ENCODE assay signal across 19 cellular contexts in genomic region chr22:44693756-44694155, GRCh38. TPM values are rescaled to one million over a fixed set of nuclear protein-coding genes. Genes with fewer than 3 reads are reported as not detected.
A peak's percentile ranks its signal among the peaks of the same experiment; 100 is the strongest.
DNase-seq lines count a peak whose midpoint lies in the region; ATAC-seq lines count a peak whose summit lies in the region.
"Had no signal": no experiment of that assay in that cellular context is flagged by ENCODE, and none has a peak within 500 bp of the region (broad histone marks: within the 10 kb centered on the region; RNA-seq: fewer than 3 reads in every experiment).

No MANE protein-coding gene starts in this region.

- no peak overlapping the region for H3K18ac ChIP-seq in neuronal stem cell (ENCODE audit: low read length)

- H3K27me3 Mint-ChIP-seq in T-helper 17 cell = no peaks in the 10 kb centered on the region
- H3K27me3 Mint-ChIP-seq: CD4-positive, alpha-beta T cell had no signal

- H3K14ac ChIP-seq in neuronal stem cell (ENCODE audit: low read length) = no peak overlapping the region

- no peak overlapping the region for H3K27ac ChIP-seq in neuronal stem cell (replicated peaks; ENCODE audit: low read length)

- no peak overlapping the region for H2BK120ac ChIP-seq in neuronal stem cell (ENCODE audit: low read depth, low read length)

- DNase-seq in DMS153 (lab: John Stamatoyannopoulos, UW) (peak; percentile 28), DMS153 treated with DMSO at 0.1 percent for 48 hours (lab: John Stamatoyannopoulos, UW; ENCODE audit: unreplicated experiment) (no peak), NCI-H2029 treated with DMSO at 0.1 percent for 48 hours (lab: John Stamatoyannopoulos, UW) (peak; percentile 41), SHP77 treated with DMSO at 0.1 percent for 48 hours (lab: John Stamatoyannopoulos, UW) (peak; percentile 39), neuronal stem cell (ENCODE audit: low spot score) (no peak), T-helper 17 cell (no peak), glomerular visceral epithelial cell (ENCODE audit: extremely low spot score) (no peak)
- DNase-seq: 8988T; BE2C; CD4-positive, alpha-beta T cell; HFFc6; MG63; NCI-H1105 treated with DMSO at 0.1 percent for 48 hours; NCI-H1930; SK-N-SH; T-helper 1 cell had no signal

- H4K91ac ChIP-seq in neuronal stem cell (ENCODE audit: low read depth, low read length, poor library complexity) = no peak overlapping the region

- no peak overlapping the region for H4K8ac ChIP-seq in neuronal stem cell (ENCODE audit: low read depth, low read length)

- H3K9me3 ChIP-seq in neuronal stem cell (replicated peaks in 1 of 2; ENCODE audit: control insufficient read depth in 2 of 2, insufficient read depth in 1 of 2, low read depth in 1 of 2, low read length in 2 of 2) (no peaks in the 10 kb centered on the region), T-helper 17 cell (ENCODE audit: control insufficient read depth, low read length, poor library complexity, severe bottlenecking) (no peaks in the 10 kb centered on the region)
- H3K9me3 ChIP-seq: BE2C, MG63, SK-N-SH had no signal

- H3K23ac ChIP-seq in neuronal stem cell (ENCODE audit: low read depth, low read length, poor library complexity) = no peak overlapping the region

- H3K27me3 ChIP-seq in neuronal stem cell (ENCODE audit: control insufficient read depth in 3 of 3, insufficient read depth in 3 of 3, low read depth in 1 of 3, low read length in 3 of 3) = peaks cover 0 to 3% (median 0%) of the 10 kb centered on the region in 3 experiments
- H3K27me3 ChIP-seq: BE2C, MG63 had no signal

- H3K36me3 Mint-ChIP-seq in T-helper 17 cell (ENCODE audit: low read depth) = no peaks in the 10 kb centered on the region

- H3K4me3 Mint-ChIP-seq in T-helper 17 cell = no peak overlapping the region
- H3K4me3 Mint-ChIP-seq: CD4-positive, alpha-beta T cell; HFFc6 had no signal

- H2BK12ac ChIP-seq in neuronal stem cell (ENCODE audit: low read length) = no peak overlapping the region

- H3K27ac Mint-ChIP-seq in T-helper 17 cell = no peak overlapping the region
- H3K27ac Mint-ChIP-seq: CD4-positive, alpha-beta T cell; HFFc6 had no signal

- no peaks in the 10 kb centered on the region for H3K79me1 ChIP-seq in neuronal stem cell (ENCODE audit: low read depth, low read length)

- no peak overlapping the region for H3K4ac ChIP-seq in neuronal stem cell (ENCODE audit: low read length)

- H3K4me3 ChIP-seq in neuronal stem cell (ENCODE audit: low read length in 2 of 2) = no peak overlapping the region
- H3K4me3 ChIP-seq: MG63 had no signal

- no peak for ATAC-seq in HG02852 (IDR thresholded peaks at IDR 0.05; ENCODE audit: unreplicated experiment)
- no peak for ATAC-seq in T-helper 17 cell
- ATAC-seq: Panc1 had no signal

- no peak overlapping the region for H2BK15ac ChIP-seq in neuronal stem cell (ENCODE audit: low read length)

- WGBS in neuronal stem cell (ENCODE audit: extremely low coverage in 2 of 2, insufficient read length in 2 of 2, insufficient replicate concordance in 1 of 2), 2 donors = no CpG with 5 or more reads among the region's 9 CpGs

- no peak overlapping the region for H2AFZ ChIP-seq in neuronal stem cell (ENCODE audit: low read length)

- H3K36me3 ChIP-seq in neuronal stem cell (replicated peaks in 1 of 2; ENCODE audit: control insufficient read depth in 2 of 2, insufficient read depth in 2 of 2, low read length in 2 of 2) = no peaks in the 10 kb centered on the region
- H3K36me3 ChIP-seq: BE2C, MG63 had no signal

- H2BK5ac ChIP-seq in neuronal stem cell (ENCODE audit: low read length) = no peak overlapping the region

- no peak overlapping the region for H3K4me2 ChIP-seq in neuronal stem cell (ENCODE audit: insufficient read depth, low read length, poor library complexity, severe bottlenecking)
- H3K4me2 ChIP-seq: SK-N-SH had no signal

- H3K9ac ChIP-seq in neuronal stem cell (ENCODE audit: low read depth, low read length, poor library complexity) = peak overlapping the region; percentile 30
- H3K9ac ChIP-seq: SK-N-SH had no signal

- H2AK5ac ChIP-seq in neuronal stem cell (ENCODE audit: low read depth, low read length) = no peak overlapping the region

- peaks cover 6% of the 10 kb centered on the region for H3K4me1 Mint-ChIP-seq in T-helper 17 cell

- peaks cover 5 to 14% of the 10 kb centered on the region in 2 donors for H3K4me1 ChIP-seq in neuronal stem cell (ENCODE audit: control insufficient read depth in 2 of 2, insufficient read depth in 1 of 2, low read depth in 1 of 2, low read length in 2 of 2)
- H3K4me1 ChIP-seq: BE2C had no signal

RNA-seq across cellular contexts. Expression of gene PRR5, which starts 8.2 kb away (rescaled TPM):
- polyA plus RNA-seq in neuronal stem cell (2013, experiment 1 of 2) = 14.6 TPM
- 14.4 TPM for polyA plus RNA-seq in neuronal stem cell (2013, experiment 2 of 2)
- 10 to 100 TPM; 51.8 to 52.2 TPM for total RNA-seq in T-helper 17 cell

RNA-seq across cellular contexts. Expression of gene ARHGAP8, which starts 58.6 kb away (rescaled TPM):
- 4.1 TPM for polyA plus RNA-seq in neuronal stem cell (2013, experiment 1 of 2)
- polyA plus RNA-seq in neuronal stem cell (2013, experiment 2 of 2) = 4.2 TPM
- 1 to 10 TPM; 4.7 to 7.1 TPM for total RNA-seq in T-helper 17 cell
- total RNA-seq: H4, HFFc6 had no signal

Comparison
In these comparisons a context has a peak if more than half of its experiments do, and no peak if none do; other contexts are left out.
1. DNase-seq: peak in DMS153 (single experiment), NCI-H2029 treated with DMSO at 0.1 percent for 48 hours (single experiment) and SHP77 treated with DMSO at 0.1 percent for 48 hours (single experiment); none in DMS153 treated with DMSO at 0.1 percent for 48 hours (single experiment), neuronal stem cell (single experiment), T-helper 17 cell (0 of 3) and glomerular visceral epithelial cell (single experiment).